Comparison of ENCODE assay signal across 22 cellular contexts in genomic region chr4:146107587-146107986, GRCh38.
DNase-seq lines count a peak whose midpoint lies in the region; ATAC-seq, FAIRE-seq and TF ChIP-seq lines count a peak whose summit lies in the region.
"Had no signal": no experiment of that assay in that cellular context is flagged by ENCODE, and none has a peak within 500 bp of the region (broad histone marks: within the 10 kb centered on the region; RNA-seq: fewer than 3 reads in every experiment).

No MANE protein-coding gene starts in this region.

- H3K4me2 ChIP-seq in HepG2 (ENCODE audit: low read depth, low read length), result no peak overlapping the region
- no peak overlapping the region for H3K4me2 ChIP-seq in K562 (ENCODE audit: insufficient read depth, low read length)
- H3K4me2 ChIP-seq: BLaER1 had no signal

- H3K9me3 ChIP-seq in HepG2 (ENCODE audit: low read length) (no peaks in the 10 kb centered on the region), right lobe of liver (no peaks in the 10 kb centered on the region), K562 (replicated peaks; ENCODE audit: control insufficient read depth, insufficient read depth, low read depth, low read length) (no peaks in the 10 kb centered on the region), neutrophil (no peaks in the 10 kb centered on the region)
- H3K9me3 ChIP-seq: BLaER1 had no signal

- TF ChIP-seq EP300 in HepG2 (IDR thresholded peaks at IDR 0.05; ENCODE audit: low read depth in 2 of 2, low read length in 2 of 2) (no peak), HepG2 (CRISPR knock-in tag; IDR thresholded peaks at IDR 0.05; ENCODE audit: borderline replicate concordance) (no peak), K562 (IDR thresholded peaks at IDR 0.05; ENCODE audit: low read length) (no peak)

- in situ Hi-C loops in HepG2 (cut with HindIII; ENCODE audit: extremely low pct_ligation_motif_present, low pct_unique_long_range_greater_than_20kb) (no loop called here), K562 (cut with MboI) (loop anchor here (25.0 kb wide), 1 partner anchor 805 kb away; no protein-coding TSS in a partner anchor)

- no peak for FAIRE-seq in HepG2 (lab: Jason Lieb, UNC)
- FAIRE-seq in K562 (lab: Jason Lieb, UNC), result no peak
- FAIRE-seq: A204.1, D721Med, GM12878 had no signal

- H4K20me1 ChIP-seq in HepG2 (ENCODE audit: insufficient read depth, low read length), result no peaks in the 10 kb centered on the region
- no peaks in the 10 kb centered on the region for H4K20me1 ChIP-seq in K562 (replicated peaks; ENCODE audit: control insufficient read depth, insufficient read depth, low read length)
- H4K20me1 ChIP-seq: BLaER1 had no signal

- WGBS in HepG2 (ENCODE audit: low lambda C conversion rate), result 6% methylated on average over 2 of the region's 2 CpGs
- 39% methylated on average over 2 of the region's 2 CpGs for WGBS in right lobe of liver (ENCODE audit: insufficient coverage, low coverage, low lambda C conversion rate, missing lambda C conversion rate)
- 0% methylated on average over 2 of the region's 2 CpGs for WGBS in K562 (ENCODE audit: insufficient coverage, low coverage, missing lambda C conversion rate)

- DNase-seq in HepG2 (ENCODE audit: low spot score), result no peak
- no peak for DNase-seq in right lobe of liver
- no peak for DNase-seq in K562 (ENCODE audit: extremely low read depth in 1 of 4, low spot score in 3 of 4)
- DNase-seq in stimulated activated CD4-positive, alpha-beta T cell treated with anti-CD3 and anti-CD28 coated beads, Interleukin-2, amount 100 ng/mL, for 24 hours, result no peak
- DNase-seq: CD4-positive, alpha-beta T cell; CD8-positive, alpha-beta memory T cell; DMS 273 treated with DMSO at 0.1 percent for 48 hours; DMS79; EL; GDM1; GOT3; H7; HCEC 1CT had no signal

- TF ChIP-seq POLR2A in HepG2 (IDR thresholded peaks at IDR 0.05; ENCODE audit: insufficient read depth in 1 of 2, low read depth in 2 of 2, low read length in 2 of 2) (no peak), right lobe of liver (IDR thresholded peaks at IDR 0.05) (no peak), K562 (conservative IDR thresholded peaks at IDR 0.05) (no peak)

- no peaks in the 10 kb centered on the region for H3K9me1 ChIP-seq in K562 (ENCODE audit: control insufficient read depth, insufficient read depth, low read length)

- no peak overlapping the region for H2AFZ ChIP-seq in HepG2 (ENCODE audit: low read length)
- no peak overlapping the region for H2AFZ ChIP-seq in K562 (ENCODE audit: low read depth, low read length)

- CTCF ChIA-PET in HepG2 (lab: Yijun Ruan, JAX; ENCODE audit: low intra/inter-chr PET ratio, low total read pairs), result no interaction called here
- CTCF ChIA-PET in K562 (lab: Yijun Ruan, JAX; ENCODE audit: low intra/inter-chr PET ratio), result no interaction called here

- no peak for ATAC-seq in HepG2
- no peak for ATAC-seq in right lobe of liver
- no peak for ATAC-seq in K562
- no peak for ATAC-seq in HG03095 (IDR thresholded peaks at IDR 0.05; ENCODE audit: unreplicated experiment)
- ATAC-seq in GM18873 (IDR thresholded peaks at IDR 0.05; ENCODE audit: low FRiP score, unreplicated experiment), result no peak
- ATAC-seq: GM12878 had no signal

- TF ChIP-seq CTCF in HepG2 (CRISPR knock-in tag; IDR thresholded peaks at IDR 0.05) (no peak), right lobe of liver (IDR thresholded peaks at IDR 0.05) (no peak), K562 (IDR thresholded peaks at IDR 0.05 in 2 of 3, conservative IDR thresholded peaks at IDR 0.05 in 1 of 3; ENCODE audit: insufficient read depth in 2 of 3, low read depth in 1 of 3, low read length in 3 of 3) (no peak), neutrophil (IDR thresholded peaks at IDR 0.05) (no peak)

- H3K4me1 ChIP-seq in HepG2 (ENCODE audit: insufficient read depth, low read length), result no peaks in the 10 kb centered on the region
- H3K4me1 ChIP-seq in right lobe of liver, result no peaks in the 10 kb centered on the region
- no peaks in the 10 kb centered on the region for H3K4me1 ChIP-seq in K562 (replicated peaks in 1 of 2; ENCODE audit: control insufficient read depth in 2 of 2, insufficient read depth in 2 of 2, low read length in 2 of 2)
- peaks cover 91 to 93% of the 10 kb centered on the region in 2 experiments for H3K4me1 ChIP-seq in neutrophil (ENCODE audit: control insufficient read depth in 1 of 2, insufficient read depth in 1 of 2, low read depth in 1 of 2, low read length in 1 of 2)
- H3K4me1 ChIP-seq: BLaER1 had no signal

- intact Hi-C loops in HepG2 (cut with micrococcal nuclease; ENCODE audit: unreplicated experiment), result no loop called here
- intact Hi-C loops in right lobe of liver (cut with DNase I), result no loop called here
- intact Hi-C loops in K562 (cut with micrococcal nuclease), result no loop called here

- no TSS peak for BruUV-seq in HepG2 (replicated peaks; lab: Mats Ljungman, UMichigan)
- BruUV-seq in K562 (replicated peaks; lab: Mats Ljungman, UMichigan), result no TSS peak

- TF ChIP-seq RAD21 in HepG2 (CRISPR knock-in tag; IDR thresholded peaks at IDR 0.05) (no peak), K562 (CRISPR knock-in tag; conservative IDR thresholded peaks at IDR 0.05 in 1 of 2, IDR thresholded peaks at IDR 0.05 in 1 of 2) (no peak)

- H3K27ac ChIP-seq in HepG2 (ENCODE audit: extremely low read length, insufficient read depth, low read length), result no peak overlapping the region
- no peak overlapping the region for H3K27ac ChIP-seq in right lobe of liver
- no peak overlapping the region for H3K27ac ChIP-seq in K562 (ENCODE audit: extremely low read depth, low read depth, low read length)
- peak overlapping the region; percentile 91 for H3K27ac ChIP-seq in neutrophil
- H3K27ac ChIP-seq: 22Rv1, BLaER1, C4-2B had no signal

- no peaks in the 10 kb centered on the region for H3K36me3 ChIP-seq in HepG2 (replicated peaks in 1 of 2; ENCODE audit: control insufficient read depth in 1 of 2, insufficient read depth in 2 of 2, low read length in 2 of 2)
- H3K36me3 ChIP-seq in right lobe of liver, result no peaks in the 10 kb centered on the region
- H3K36me3 ChIP-seq in K562 (ENCODE audit: control insufficient read depth, insufficient read depth, low read length), result no peaks in the 10 kb centered on the region
- no peaks in the 10 kb centered on the region for H3K36me3 ChIP-seq in neutrophil
- H3K36me3 ChIP-seq: BLaER1 had no signal

- POLR2A ChIA-PET in HepG2 (lab: Yijun Ruan, JAX) (no interaction called here), K562 (lab: Yijun Ruan, JAX) (no interaction called here)

- H3K27me3 ChIP-seq in HepG2 (ENCODE audit: control insufficient read depth in 1 of 2, insufficient read depth in 2 of 2, low read length in 2 of 2) (no peaks in the 10 kb centered on the region), right lobe of liver (no peaks in the 10 kb centered on the region), K562 (ENCODE audit: control insufficient read depth in 2 of 2, insufficient read depth in 2 of 2, low read length in 2 of 2) (peaks cover 0 to 10% of the 10 kb centered on the region in 2 experiments; a peak in 3 of 5 replicates), neutrophil (no peaks in the 10 kb centered on the region)
- H3K27me3 ChIP-seq: BLaER1 had no signal

- H3K9ac ChIP-seq in HepG2 (ENCODE audit: insufficient read depth, low read depth, low read length) (no peak overlapping the region), K562 (ENCODE audit: insufficient read depth in 1 of 2, low read depth in 2 of 2, low read length in 2 of 2) (no peak overlapping the region)
- H3K9ac ChIP-seq: BLaER1 had no signal

- H3K4me3 ChIP-seq in HepG2 (replicated peaks in 1 of 3; ENCODE audit: insufficient read depth in 1 of 3, low read depth in 2 of 3, low read length in 3 of 3) (no peak overlapping the region), right lobe of liver (no peak overlapping the region), K562 (no peak overlapping the region), neutrophil (ENCODE audit: low read depth in 1 of 2, low read length in 1 of 2) (no peak overlapping the region)
- H3K4me3 ChIP-seq: BLaER1, GM12878 had no signal

- no peaks in the 10 kb centered on the region for H3K79me2 ChIP-seq in HepG2 (ENCODE audit: insufficient read depth, low read length)
- no peaks in the 10 kb centered on the region for H3K79me2 ChIP-seq in K562 (ENCODE audit: control insufficient read depth, insufficient read depth, low read length)

TF ChIP-seq in HepG2, 621 proteins besides CTCF, POLR2A, EP300 and RAD21:
- TF ChIP-seq HMGXB4 (CRISPR knock-in tag; IDR thresholded peaks at IDR 0.05; ENCODE audit: borderline replicate concordance in 1 of 2, low read depth in 1 of 2), result no peak
- no peak for TF ChIP-seq DMAP1 (CRISPR knock-in tag; IDR thresholded peaks at IDR 0.05)
- 0 out of 2 replicates have a peak, but pooled peaks have one; percentile 26 for TF ChIP-seq CREB1 (IDR thresholded peaks at IDR 0.05)
- TF ChIP-seq CREB1 (CRISPR knock-in tag; IDR thresholded peaks at IDR 0.05), result no peak

TF ChIP-seq in K562, 482 proteins besides CTCF, POLR2A, EP300 and RAD21:
- TF ChIP-seq CEBPG (CRISPR knock-in tag; IDR thresholded peaks at IDR 0.05), result no peak
- peak in 1 of 2 experiments; percentile 59; a peak in 1 of 4 replicates for TF ChIP-seq CEBPG (tag; conservative IDR thresholded peaks at IDR 0.05 in 1 of 2, IDR thresholded peaks at IDR 0.05 in 1 of 2)
- no peak for TF ChIP-seq CHD2 (IDR thresholded peaks at IDR 0.05; ENCODE audit: low read depth, low read length)
- TF ChIP-seq CEBPB (tag; IDR thresholded peaks at IDR 0.05), result 0 out of 2 replicates have a peak, but pooled peaks have one; percentile 7

Comparison
In these comparisons a context has a peak if more than half of its experiments do, and no peak if none do; other contexts are left out.
1. Of the 241 proteins assayed by ChIP-seq in both HepG2 and K562: peak only in HepG2: none; only in K562: CEBPB; in both: none; in neither: 238; mixed calls (peak in some experiments, not most) for 2.